ENCODE assay signal across 12 cellular contexts in genomic region chr11:10674991-10675440, GRCh38.
DNase-seq lines count a peak whose midpoint lies in the region; ATAC-seq and TF ChIP-seq lines count a peak whose summit lies in the region.
"Had no signal": no experiment of that assay in that cellular context is flagged by ENCODE, and none has a peak within 500 bp of the region (broad histone marks: within the 10 kb centered on the region; RNA-seq: fewer than 3 reads in every experiment).

No MANE protein-coding gene starts in this region.

- peak; percentile 44 for DNase-seq in fibroblast of gingiva (ENCODE audit: low read depth)
- DNase-seq in midbrain (lab: John Stamatoyannopoulos, UW): peak; percentile 70
- peak in 33 of 49 donors; percentile 16 to 84 (median 53) for DNase-seq in substantia nigra (lab: John Stamatoyannopoulos, UW)
- no peak for DNase-seq in NCI-H69 (lab: John Stamatoyannopoulos, UW)
- DNase-seq in SKM-1 treated with dmso at 0.1 percent for 144 hours (lab: John Stamatoyannopoulos, UW; ENCODE audit: unreplicated experiment): no peak
- DNase-seq: activated CD4-positive, alpha-beta T cell treated with anti-CD3 and anti-CD28 coated beads for 36 hours; activated naive CD4-positive, alpha-beta T cell treated with anti-CD3 and anti-CD28 coated beads, Interleukin-2, amount 10 ng/mL, durations not matched to agents 7 days and 5 days; naive thymus-derived CD8-positive, alpha-beta T cell; NCI-H187 had no signal

- no peak for ATAC-seq in GM18519 (IDR thresholded peaks at IDR 0.05; ENCODE audit: low FRiP score, unreplicated experiment)
- ATAC-seq in HG02759 (IDR thresholded peaks at IDR 0.05; ENCODE audit: unreplicated experiment): no peak
- ATAC-seq: activated CD4-positive, alpha-beta T cell treated with anti-CD3 and anti-CD28 coated beads for 36 hours had no signal

- H3K27ac ChIP-seq in substantia nigra (ENCODE audit: low read depth, low read length, poor library complexity, severe bottlenecking): no peak overlapping the region

- no peak for TF ChIP-seq EP300 in Ishikawa (IDR thresholded peaks at IDR 0.05; ENCODE audit: borderline replicate concordance)

- no peak for TF ChIP-seq RAD21 in Ishikawa (IDR thresholded peaks at IDR 0.05; ENCODE audit: low read depth)

TF ChIP-seq in Ishikawa, 13 proteins besides CTCF, POLR2A, EP300 and RAD21:
- TF ChIP-seq TEAD4 (IDR thresholded peaks at IDR 0.05) (no peak), CEBPB (IDR thresholded peaks at IDR 0.05) (no peak), USF1 (IDR thresholded peaks at IDR 0.05) (peak; percentile 64), EGR1 (IDR thresholded peaks at IDR 0.05) (no peak), TCF12 (IDR thresholded peaks at IDR 0.05; ENCODE audit: low read depth) (no peak), MAX (IDR thresholded peaks at IDR 0.05) (no peak), TAF1 (IDR thresholded peaks at IDR 0.05; ENCODE audit: low read depth) (no peak)
TF ChIP-seq in Ishikawa: peak in this region for 1.

Comparison
In these comparisons a context has a peak if more than half of its experiments do, and no peak if none do; other contexts are left out.
1. DNase-seq: peak in fibroblast of gingiva (single experiment), midbrain (single experiment) and substantia nigra (33 of 49); none in NCI-H69 (single experiment) and SKM-1 treated with dmso at 0.1 percent for 144 hours (single experiment).